ENCODE assay signal across 25 cellular contexts in genomic region chr3:157363393-157363792, GRCh38.
"Had no signal": no experiment of that assay in that cellular context is flagged by ENCODE, and none has a peak within 500 bp of the region (broad histone marks: within the 10 kb centered on the region; RNA-seq: fewer than 3 reads in every experiment).

No MANE protein-coding gene starts in this region.

- H3K36me3 ChIP-seq: breast epithelium had no signal

- H3K36me3 Mint-ChIP-seq: activated naive CD4-positive, alpha-beta T cell treated with anti-CD3 and anti-CD28 coated beads, Interleukin-2, amount 10 ng/mL, durations not matched to agents 7 days and 5 days; activated naive CD8-positive, alpha-beta T cell treated with anti-CD3 and anti-CD28 coated beads for 36 hours; T-cell had no signal

- H3K4me3 ChIP-seq: adrenal gland, breast epithelium, K562 had no signal

- H3K27me3 ChIP-seq: adrenal gland, breast epithelium had no signal

- H3K27ac Mint-ChIP-seq: activated CD4-positive, alpha-beta memory T cell treated with anti-CD3 and anti-CD28 coated beads, Interleukin-2, amount 10 ng/mL, durations not matched to agents 7 days and 5 days; activated CD4-positive, alpha-beta T cell treated with anti-CD3 and anti-CD28 coated beads, Interleukin-2, amount 10 ng/mL, durations not matched to agents 7 days and 5 days; activated naive CD4-positive, alpha-beta T cell treated with anti-CD3 and anti-CD28 coated beads, Interleukin-2, amount 10 ng/mL, durations not matched to agents 7 days and 5 days; activated naive CD8-positive, alpha-beta T cell treated with anti-CD3 and anti-CD28 coated beads for 36 hours; activated T-cell treated with anti-CD3 and anti-CD28 coated beads, Interleukin-2, amount 50 U/mL, for 72 hours; activated T-helper 2 cell treated with anti-CD3 and anti-CD28 coated beads, Interferon-gamma antibody, Interleukin-2, Interleukin-4, amounts not matched to agents 10 μg/mL and 5 μg/mL and 100 μg/mL, durations not matched to agents 14 hours and 24 hours and 36 hours; T-cell had no signal

- H3K27ac ChIP-seq: adrenal gland, breast epithelium had no signal

- DNase-seq: activated CD4-positive, alpha-beta memory T cell treated with anti-CD3 and anti-CD28 coated beads, Interleukin-2, amount 10 ng/mL, durations not matched to agents 7 days and 5 days; activated CD4-positive, alpha-beta T cell treated with anti-CD3 and anti-CD28 coated beads, Interleukin-2, amount 10 ng/mL, durations not matched to agents 7 days and 5 days; activated CD4-positive, CD25-positive, alpha-beta regulatory T cell; activated CD8-positive, alpha-beta memory T cell treated with anti-CD3 and anti-CD28 coated beads, Interleukin-2, amount 50 U/mL, for 4 hours; activated gamma-delta T cell treated with Interleukin-2 at 50 U/mL for 16 hours; activated naive CD4-positive, alpha-beta T cell treated with anti-CD3 and anti-CD28 coated beads, Interleukin-2, amount 10 ng/mL, durations not matched to agents 7 days and 5 days; activated naive CD8-positive, alpha-beta T cell treated with anti-CD3 and anti-CD28 coated beads for 36 hours; activated T-cell treated with anti-CD3 and anti-CD28 coated beads, Interleukin-2, amount 50 U/mL, for 72 hours; adrenal gland; anterior cingulate cortex; Karpas-422; MM.1S; NCI-H1105; NCI-H1436; NCI-H187; NCI-H2081; NCI-H524; PC-3; SHP77 treated with DMSO at 0.1 percent for 48 hours; T-cell; T-helper 2 cell; T1000 had no signal

- H3K4me3 Mint-ChIP-seq: activated CD4-positive, alpha-beta memory T cell treated with anti-CD3 and anti-CD28 coated beads, Interleukin-2, amount 10 ng/mL, durations not matched to agents 7 days and 5 days; activated CD4-positive, alpha-beta T cell treated with anti-CD3 and anti-CD28 coated beads, Interleukin-2, amount 10 ng/mL, durations not matched to agents 7 days and 5 days; activated naive CD4-positive, alpha-beta T cell treated with anti-CD3 and anti-CD28 coated beads, Interleukin-2, amount 10 ng/mL, durations not matched to agents 7 days and 5 days; activated naive CD8-positive, alpha-beta T cell treated with anti-CD3 and anti-CD28 coated beads for 36 hours; activated T-cell treated with anti-CD3 and anti-CD28 coated beads, Interleukin-2, amount 50 U/mL, for 72 hours; T-cell had no signal

- H3K9me3 ChIP-seq: adrenal gland, breast epithelium had no signal

- H3K4me1 Mint-ChIP-seq: activated CD4-positive, alpha-beta memory T cell treated with anti-CD3 and anti-CD28 coated beads, Interleukin-2, amount 10 ng/mL, durations not matched to agents 7 days and 5 days; activated CD4-positive, alpha-beta T cell treated with anti-CD3 and anti-CD28 coated beads, Interleukin-2, amount 10 ng/mL, durations not matched to agents 7 days and 5 days; activated naive CD4-positive, alpha-beta T cell treated with anti-CD3 and anti-CD28 coated beads, Interleukin-2, amount 10 ng/mL, durations not matched to agents 7 days and 5 days; activated naive CD8-positive, alpha-beta T cell treated with anti-CD3 and anti-CD28 coated beads for 36 hours; T-cell had no signal

- H3K9me3 Mint-ChIP-seq: activated CD4-positive, alpha-beta memory T cell treated with anti-CD3 and anti-CD28 coated beads, Interleukin-2, amount 10 ng/mL, durations not matched to agents 7 days and 5 days; activated CD4-positive, alpha-beta T cell treated with anti-CD3 and anti-CD28 coated beads, Interleukin-2, amount 10 ng/mL, durations not matched to agents 7 days and 5 days; activated naive CD4-positive, alpha-beta T cell treated with anti-CD3 and anti-CD28 coated beads, Interleukin-2, amount 10 ng/mL, durations not matched to agents 7 days and 5 days; activated naive CD8-positive, alpha-beta T cell treated with anti-CD3 and anti-CD28 coated beads for 36 hours; activated T-cell treated with anti-CD3 and anti-CD28 coated beads, Interleukin-2, amount 50 U/mL, for 72 hours; activated T-helper 2 cell treated with anti-CD3 and anti-CD28 coated beads, Interferon-gamma antibody, Interleukin-2, Interleukin-4, amounts not matched to agents 10 μg/mL and 5 μg/mL and 100 μg/mL, durations not matched to agents 14 hours and 24 hours and 36 hours; T-cell had no signal

- ATAC-seq: activated T-cell treated with anti-CD3 and anti-CD28 coated beads, Interleukin-2, amount 50 U/mL, for 72 hours; K562; PC-3; T-cell had no signal

- H3K4me1 ChIP-seq: breast epithelium had no signal

- H3K27me3 Mint-ChIP-seq: activated CD4-positive, alpha-beta memory T cell treated with anti-CD3 and anti-CD28 coated beads, Interleukin-2, amount 10 ng/mL, durations not matched to agents 7 days and 5 days; activated CD4-positive, alpha-beta T cell treated with anti-CD3 and anti-CD28 coated beads, Interleukin-2, amount 10 ng/mL, durations not matched to agents 7 days and 5 days; activated naive CD4-positive, alpha-beta T cell treated with anti-CD3 and anti-CD28 coated beads, Interleukin-2, amount 10 ng/mL, durations not matched to agents 7 days and 5 days; activated naive CD8-positive, alpha-beta T cell treated with anti-CD3 and anti-CD28 coated beads for 36 hours; T-cell had no signal
